13 cellular contexts compared by ENCODE assay signal in genomic region chr20:39358052-39358451, GRCh38.
DNase-seq lines count a peak whose midpoint lies in the region; ATAC-seq and TF ChIP-seq lines count a peak whose summit lies in the region.
"Had no signal": no experiment of that assay in that cellular context is flagged by ENCODE, and none has a peak within 500 bp of the region (broad histone marks: within the 10 kb centered on the region; RNA-seq: fewer than 3 reads in every experiment).

No MANE protein-coding gene starts in this region.

- H3K4me1 ChIP-seq in gastroesophageal sphincter = peaks cover 0 to 6% (median 0%) of the 10 kb centered on the region in 3 donors
- H3K4me1 ChIP-seq in tibial nerve = no peaks in the 10 kb centered on the region
- no peaks in the 10 kb centered on the region for H3K4me1 ChIP-seq in CD8-positive, alpha-beta memory T cell (ENCODE audit: insufficient read depth, low read length)
- H3K4me1 ChIP-seq: A549 had no signal

- no peaks in the 10 kb centered on the region for H3K36me3 ChIP-seq in gastroesophageal sphincter
- no peaks in the 10 kb centered on the region for H3K36me3 ChIP-seq in tibial nerve
- H3K36me3 ChIP-seq in CD8-positive, alpha-beta memory T cell (ENCODE audit: insufficient read depth, low read length) = no peaks in the 10 kb centered on the region

- H3K36me3 Mint-ChIP-seq in activated CD4-positive, alpha-beta T cell treated with anti-CD3 and anti-CD28 coated beads, Interleukin-2, amount 10 ng/mL, durations not matched to agents 24 days and 14 days (ENCODE audit: low read depth) = no peaks in the 10 kb centered on the region
- no peaks in the 10 kb centered on the region for H3K36me3 Mint-ChIP-seq in CD8-positive, alpha-beta memory T cell

- ATAC-seq in HG03378 (IDR thresholded peaks at IDR 0.05; ENCODE audit: unreplicated experiment) (peak; percentile 61), gastroesophageal sphincter (peak; percentile 75)
- ATAC-seq: A549; activated T-cell treated with anti-CD3 and anti-CD28 coated beads, Interleukin-2, amount 50 U/mL, for 4 hours; effector memory CD8-positive, alpha-beta T cell had no signal

- H3K27me3 ChIP-seq in gastroesophageal sphincter (no peaks in the 10 kb centered on the region), tibial nerve (no peaks in the 10 kb centered on the region)
- H3K27me3 ChIP-seq in CD8-positive, alpha-beta memory T cell (ENCODE audit: insufficient read depth, low read length, poor library complexity, severe bottlenecking) = no peaks in the 10 kb centered on the region

- no peaks in the 10 kb centered on the region for H3K9me3 Mint-ChIP-seq in activated CD4-positive, alpha-beta T cell treated with anti-CD3 and anti-CD28 coated beads, Interleukin-2, amount 10 ng/mL, durations not matched to agents 24 days and 14 days
- H3K9me3 Mint-ChIP-seq in CD8-positive, alpha-beta memory T cell = peaks cover 0 to 6% (median 3%) of the 10 kb centered on the region in 5 donors
- H3K9me3 Mint-ChIP-seq: activated T-cell treated with anti-CD3 and anti-CD28 coated beads, Interleukin-2, amount 50 U/mL, for 4 hours had no signal

- H3K9me3 ChIP-seq in gastroesophageal sphincter (no peaks in the 10 kb centered on the region), tibial nerve (no peaks in the 10 kb centered on the region)
- H3K9me3 ChIP-seq in CD8-positive, alpha-beta memory T cell (ENCODE audit: low read length) = no peaks in the 10 kb centered on the region
- H3K9me3 ChIP-seq: A549 had no signal

- no peaks in the 10 kb centered on the region for H3K4me1 Mint-ChIP-seq in activated CD4-positive, alpha-beta T cell treated with anti-CD3 and anti-CD28 coated beads, Interleukin-2, amount 10 ng/mL, durations not matched to agents 24 days and 14 days
- no peaks in the 10 kb centered on the region for H3K4me1 Mint-ChIP-seq in CD8-positive, alpha-beta memory T cell

- DNase-seq in activated CD4-positive, alpha-beta T cell treated with anti-CD3 and anti-CD28 coated beads, Interleukin-2, amount 10 ng/mL, durations not matched to agents 24 days and 14 days = peak; percentile 44
- no peak for DNase-seq in activated CD4-positive, alpha-beta T cell treated with anti-CD3 and anti-CD28 coated beads for 1 hour
- DNase-seq in tibial nerve (ENCODE audit: low spot score in 2 of 2) = peak in 1 of 2 donors; percentile 36
- DNase-seq in DMS 273 treated with DMSO at 0.1 percent for 48 hours (lab: John Stamatoyannopoulos, UW) = no peak
- DNase-seq in COLO668 (lab: John Stamatoyannopoulos, UW; ENCODE audit: unreplicated experiment) = no peak
- no peak for DNase-seq in CD8-positive, alpha-beta memory T cell
- DNase-seq: activated T-cell treated with anti-CD3 and anti-CD28 coated beads, Interleukin-2, amount 50 U/mL, for 4 hours; effector memory CD8-positive, alpha-beta T cell; NCI-H446; SHP77 had no signal

- H3K27ac Mint-ChIP-seq in activated CD4-positive, alpha-beta T cell treated with anti-CD3 and anti-CD28 coated beads, Interleukin-2, amount 10 ng/mL, durations not matched to agents 24 days and 14 days = no peak overlapping the region
- no peak overlapping the region for H3K27ac Mint-ChIP-seq in CD8-positive, alpha-beta memory T cell
- H3K27ac Mint-ChIP-seq: effector memory CD8-positive, alpha-beta T cell had no signal

- CTCF ChIA-PET in CD8-positive, alpha-beta memory T cell (lab: Charles Lee) = no interaction called here

- POLR2A ChIA-PET in CD8-positive, alpha-beta memory T cell (lab: Charles Lee) = no interaction called here

- H3K4me3 ChIP-seq in gastroesophageal sphincter (no peak overlapping the region), tibial nerve (no peak overlapping the region)
- H3K4me3 ChIP-seq in CD8-positive, alpha-beta memory T cell (ENCODE audit: low read length) = no peak overlapping the region
- H3K4me3 ChIP-seq: A549 had no signal

- intact Hi-C loops in activated CD4-positive, alpha-beta T cell treated with anti-CD3 and anti-CD28 coated beads, Interleukin-2, amount 10 ng/mL, durations not matched to agents 24 days and 14 days (cut with micrococcal nuclease) = no loop called here

- TF ChIP-seq POLR2A in gastroesophageal sphincter (IDR thresholded peaks at IDR 0.05) (no peak), tibial nerve (IDR thresholded peaks at IDR 0.05) (no peak)

- no peak overlapping the region for H3K4me3 Mint-ChIP-seq in activated CD4-positive, alpha-beta T cell treated with anti-CD3 and anti-CD28 coated beads, Interleukin-2, amount 10 ng/mL, durations not matched to agents 24 days and 14 days
- H3K4me3 Mint-ChIP-seq in CD8-positive, alpha-beta memory T cell = no peak overlapping the region
- H3K4me3 Mint-ChIP-seq: activated T-cell treated with anti-CD3 and anti-CD28 coated beads, Interleukin-2, amount 50 U/mL, for 4 hours; effector memory CD8-positive, alpha-beta T cell had no signal

- WGBS in gastroesophageal sphincter (ENCODE audit: low coverage in 1 of 2), 2 donors = 42% methylated on average over 1 of the region's 1 CpG; no CpG with 5 or more reads in 1 of the 2 donors
- WGBS in tibial nerve, 2 donors = 81 to 100% methylated on average over 1 of the region's 1 CpG

- H3K27me3 Mint-ChIP-seq in activated CD4-positive, alpha-beta T cell treated with anti-CD3 and anti-CD28 coated beads, Interleukin-2, amount 10 ng/mL, durations not matched to agents 24 days and 14 days = no peaks in the 10 kb centered on the region
- no peaks in the 10 kb centered on the region for H3K27me3 Mint-ChIP-seq in CD8-positive, alpha-beta memory T cell
- H3K27me3 Mint-ChIP-seq: effector memory CD8-positive, alpha-beta T cell had no signal

- TF ChIP-seq CTCF in gastroesophageal sphincter (IDR thresholded peaks at IDR 0.05) (no peak), tibial nerve (IDR thresholded peaks at IDR 0.05) (no peak)

- H3K27ac ChIP-seq in gastroesophageal sphincter (no peak overlapping the region), tibial nerve (no peak overlapping the region)
- no peak overlapping the region for H3K27ac ChIP-seq in CD8-positive, alpha-beta memory T cell (ENCODE audit: low read depth, low read length)
- H3K27ac ChIP-seq: A549 had no signal

- TF ChIP-seq EP300 in gastroesophageal sphincter (IDR thresholded peaks at IDR 0.05) (no peak), tibial nerve (IDR thresholded peaks at IDR 0.05) (peak; percentile 64 to 78)
